In genomic region chr19:7636691-7637373, GRCh38 we compare ENCODE assay signal across 8 cellular contexts. TPM values are rescaled to one million over a fixed set of nuclear protein-coding genes. Genes with fewer than 3 reads are reported as not detected.
DNase-seq lines count a peak whose midpoint lies in the region; ATAC-seq and TF ChIP-seq lines count a peak whose summit lies in the region.

Gene STXBP2, plus strand, starts transcription at chr19:7637110. Its CDS starts 40 bp downstream, at chr19:7637150.

- POLR2A ChIA-PET in SK-N-SH (lab: Yijun Ruan, JAX), result no interaction called here
- POLR2A ChIA-PET in OCI-LY7 (lab: Charles Lee), result no interaction called here

- H3K9me3 Mint-ChIP-seq in activated T-cell treated with anti-CD3 and anti-CD28 coated beads, Interleukin-2, amount 50 U/mL, for 72 hours, result peaks cover 4% of the 10 kb centered on the region in 2 donors

- TF ChIP-seq POLR2A in transverse colon (IDR thresholded peaks at IDR 0.05), result peak; percentile 81

- WGBS in SK-N-SH (ENCODE audit: low lambda C conversion rate), result 6% methylated on average over 15 of the region's 61 CpGs
- WGBS in transverse colon (ENCODE audit: low coverage in 1 of 2), 2 donors, result 10% methylated on average over 26 of the region's 61 CpGs; no CpG with 5 or more reads in 1 of the 2 donors

- H3K9ac ChIP-seq in SK-N-SH, result no peak within 1 kb of the TSS

- peak within 1 kb of the TSS; percentile 85 to 86 for H3K4me3 Mint-ChIP-seq in activated T-cell treated with anti-CD3 and anti-CD28 coated beads, Interleukin-2, amount 50 U/mL, for 72 hours

- no peak for TF ChIP-seq CTCF in SK-N-SH (IDR thresholded peaks at IDR 0.05)
- no peak for TF ChIP-seq CTCF in OCI-LY7 (conservative IDR thresholded peaks at IDR 0.05; ENCODE audit: low read length)
- no peak for TF ChIP-seq CTCF in fibroblast of villous mesenchyme (IDR thresholded peaks at IDR 0.05; ENCODE audit: insufficient read depth, low read depth, low read length)
- no peak for TF ChIP-seq CTCF in osteoblast (IDR thresholded peaks at IDR 0.05; ENCODE audit: extremely low read depth, low read depth, low read length)
- TF ChIP-seq CTCF in transverse colon (IDR thresholded peaks at IDR 0.05), result peak; percentile 13 to 75 (median 28)

- BruUV-seq in OCI-LY7 (replicated peaks; lab: Mats Ljungman, UMichigan), result no TSS peak

- TF ChIP-seq RAD21 in SK-N-SH (IDR thresholded peaks at IDR 0.05; ENCODE audit: low read length), result no peak

- peaks cover 0 to 4% of the 10 kb centered on the region in 2 experiments; a peak in 1 of 4 replicates for H3K4me1 ChIP-seq in SK-N-SH (ENCODE audit: control insufficient read depth in 1 of 2, insufficient read depth in 2 of 2, low read depth in 1 of 2, low read length in 1 of 2)
- H3K4me1 ChIP-seq in OCI-LY7 (ENCODE audit: insufficient read depth, low read length, poor library complexity, severe bottlenecking), result peaks cover 15% of the 10 kb centered on the region
- no peaks in the 10 kb centered on the region for H3K4me1 ChIP-seq in osteoblast (ENCODE audit: insufficient read depth, low read length)
- H3K4me1 ChIP-seq in transverse colon, result peaks cover 0 to 8% (median 5%) of the 10 kb centered on the region in 4 donors

- no peak for TF ChIP-seq EP300 in SK-N-SH (IDR thresholded peaks at IDR 0.05; ENCODE audit: borderline replicate concordance in 1 of 2, low read depth in 1 of 2, low read length in 1 of 2)
- TF ChIP-seq EP300 in transverse colon (IDR thresholded peaks at IDR 0.05; ENCODE audit: low read depth), result no peak

- peaks cover 7 to 8% of the 10 kb centered on the region in 2 donors for H3K36me3 Mint-ChIP-seq in activated T-cell treated with anti-CD3 and anti-CD28 coated beads, Interleukin-2, amount 50 U/mL, for 72 hours (ENCODE audit: insufficient read depth in 2 of 2)

- H4K20me1 ChIP-seq in SK-N-SH (ENCODE audit: insufficient read depth), result no peaks in the 10 kb centered on the region
- no peaks in the 10 kb centered on the region for H4K20me1 ChIP-seq in OCI-LY7 (ENCODE audit: insufficient read depth, low read length)
- H4K20me1 ChIP-seq in osteoblast (ENCODE audit: insufficient read depth, low read length), result no peaks in the 10 kb centered on the region

- H3K27ac Mint-ChIP-seq in activated T-cell treated with anti-CD3 and anti-CD28 coated beads, Interleukin-2, amount 50 U/mL, for 72 hours, result peak within 1 kb of the TSS; percentile 85

- DNase-seq in SK-N-SH (peak; percentile 73), OCI-LY7 (ENCODE audit: low spot score) (peak; percentile 91), fibroblast of villous mesenchyme (ENCODE audit: low read depth) (peak; percentile 48), osteoblast (ENCODE audit: insufficient read length, low spot score, missing footprints) (peak; percentile 86), transverse colon (peak; percentile 93)
- DNase-seq in activated T-cell treated with anti-CD3 and anti-CD28 coated beads, Interleukin-2, amount 50 U/mL, for 72 hours, result peak; percentile 91 to 96

- H2AFZ ChIP-seq in SK-N-SH (ENCODE audit: low read depth) (no peak within 1 kb of the TSS), OCI-LY7 (ENCODE audit: low read length) (peak within 1 kb of the TSS; percentile 45; the same call in 1 of the 2 replicates), osteoblast (ENCODE audit: low read length) (no peak within 1 kb of the TSS)

- H3K4me3 ChIP-seq in SK-N-SH (ENCODE audit: low read depth in 2 of 2, low read length in 1 of 2) (peak within 1 kb of the TSS in 1 of 2 experiments; percentile 21; a peak in 1 of 4 replicates), OCI-LY7 (ENCODE audit: low read depth, low read length, poor library complexity, severe bottlenecking) (peak within 1 kb of the TSS; percentile 98), fibroblast of villous mesenchyme (ENCODE audit: low read depth, low read length) (peak within 1 kb of the TSS; percentile 74), osteoblast (ENCODE audit: insufficient read depth, low read length) (peak within 1 kb of the TSS; percentile 20), transverse colon (peak within 1 kb of the TSS; percentile 49 to 80 (median 66))

- no peaks in the 10 kb centered on the region for H3K27me3 Mint-ChIP-seq in activated T-cell treated with anti-CD3 and anti-CD28 coated beads, Interleukin-2, amount 50 U/mL, for 72 hours (ENCODE audit: low read depth)

- H3K9me2 ChIP-seq in SK-N-SH (no peaks in the 10 kb centered on the region), OCI-LY7 (ENCODE audit: insufficient read depth, low read length) (no peaks in the 10 kb centered on the region)

- H3F3A ChIP-seq in SK-N-SH (replicated peaks; ENCODE audit: insufficient read depth), result peaks cover 4% of the 10 kb centered on the region

- no peak within 1 kb of the TSS for H3K4me2 ChIP-seq in SK-N-SH
- peak within 1 kb of the TSS; percentile 91 for H3K4me2 ChIP-seq in OCI-LY7 (ENCODE audit: low read length)
- H3K4me2 ChIP-seq in osteoblast (ENCODE audit: insufficient read depth, low read length), result no peak within 1 kb of the TSS

- ATAC-seq in SK-N-SH treated with all-trans-retinoic acid at 6 μM for 48 hours (no peak; the same call in 1 of the 3 replicates), HG03565 (IDR thresholded peaks at IDR 0.05; ENCODE audit: unreplicated experiment) (peak; percentile 50)
- ATAC-seq in activated T-cell treated with anti-CD3 and anti-CD28 coated beads, Interleukin-2, amount 50 U/mL, for 72 hours (replicated peaks in 1 of 2), result peak; percentile 97 to 98

- CTCF ChIA-PET in SK-N-SH (lab: Yijun Ruan, JAX) (interaction anchor here (1.2 to 2.7 kb wide), 4 partner anchors 15 to 163 kb away, joined by 3 to 14 read pairs (median 8); partner anchors contain the start of gene TRAPPC5), OCI-LY7 (lab: Charles Lee; ENCODE audit: unreplicated experiment) (no interaction called here)

- H3K36me3 ChIP-seq in SK-N-SH (replicated peaks in 1 of 2; ENCODE audit: control insufficient read depth in 1 of 2, insufficient read depth in 2 of 2, low read length in 1 of 2), result no peaks in the 10 kb centered on the region
- peaks cover 9% of the 10 kb centered on the region; the same call in 1 of the 2 replicates for H3K36me3 ChIP-seq in OCI-LY7 (ENCODE audit: insufficient read depth, low read length)
- no peaks in the 10 kb centered on the region for H3K36me3 ChIP-seq in osteoblast (ENCODE audit: insufficient read depth, low read length)
- no peaks in the 10 kb centered on the region for H3K36me3 ChIP-seq in transverse colon

- intact Hi-C loops in OCI-LY7 (cut with micrococcal nuclease; ENCODE audit: unreplicated experiment) (no loop called here), transverse colon (cut with DNase I; ENCODE audit: low total_unique reads) (no loop called here)

- H3K79me2 ChIP-seq in SK-N-SH (ENCODE audit: insufficient read depth), result no peaks in the 10 kb centered on the region
- H3K79me2 ChIP-seq in OCI-LY7 (ENCODE audit: insufficient read depth, low read depth, low read length), result no peaks in the 10 kb centered on the region; the same call in 1 of the 2 replicates
- no peaks in the 10 kb centered on the region for H3K79me2 ChIP-seq in osteoblast (ENCODE audit: insufficient read depth, low read length)

- in situ Hi-C loops in transverse colon (cut with MboI; ENCODE audit: low pct_ligation_motif_present in 1 of 4, low pct_unique_long_range_greater_than_20kb in 1 of 4, low sequenced_read_pairs in 3 of 4), result no loop called here

- H3K27ac ChIP-seq in SK-N-SH (ENCODE audit: low read depth in 2 of 2, low read length in 1 of 2) (no peak within 1 kb of the TSS), OCI-LY7 (ENCODE audit: low read depth, low read length, poor library complexity, severe bottlenecking) (no peak within 1 kb of the TSS), osteoblast (ENCODE audit: low read depth, low read length) (no peak within 1 kb of the TSS), transverse colon (peak within 1 kb of the TSS; percentile 83 to 93 (median 88))

- peaks cover 34% of the 10 kb centered on the region for H3K4me1 Mint-ChIP-seq in activated T-cell treated with anti-CD3 and anti-CD28 coated beads, Interleukin-2, amount 50 U/mL, for 72 hours (ENCODE audit: low read depth)

- H3K9me3 ChIP-seq in SK-N-SH (no peaks in the 10 kb centered on the region), OCI-LY7 (ENCODE audit: low read length) (no peaks in the 10 kb centered on the region), osteoblast (ENCODE audit: low read depth, low read length) (no peaks in the 10 kb centered on the region), transverse colon (no peaks in the 10 kb centered on the region)

- H3K27me3 ChIP-seq in SK-N-SH (ENCODE audit: insufficient read depth) (peaks cover 37% of the 10 kb centered on the region), osteoblast (ENCODE audit: insufficient read depth, low read length) (peaks cover 9% of the 10 kb centered on the region), transverse colon (peaks cover 11% of the 10 kb centered on the region)

TF ChIP-seq in SK-N-SH, 30 proteins besides CTCF, POLR2A, EP300 and RAD21 (continues in another document):
- TF ChIP-seq GABPA (IDR thresholded peaks at IDR 0.05; ENCODE audit: low read depth) (no peak), PBX3 (IDR thresholded peaks at IDR 0.05) (no peak)

TF ChIP-seq in SK-N-SH treated with all-trans-retinoic acid at 6 μM for 48 hours, 23 proteins besides CTCF, POLR2A, EP300 and RAD21:
- TF ChIP-seq ZFP3 (CRISPR knock-in tag; IDR thresholded peaks at IDR 0.05), result no peak
- no peak for TF ChIP-seq CSRNP3 (CRISPR knock-in tag; IDR thresholded peaks at IDR 0.05)
- no peak for TF ChIP-seq SNAI2 (CRISPR knock-in tag; IDR thresholded peaks at IDR 0.05)

RNA-seq across cellular contexts. Expression of gene STXBP2, which starts in this region (rescaled TPM):
- 1.3 and 4.7 TPM in 2 replicates for polyA plus RNA-seq in SK-N-SH (2012; rRNA removed)
- 0.81 and 1.4 TPM in 2 replicates for polyA plus RNA-seq in SK-N-SH (2012; cell fraction: cytosol; rRNA removed)
- 7.6 and 9.1 TPM in 2 replicates for polyA plus RNA-seq in SK-N-SH (2012; cell fraction: nucleus; rRNA removed)
- total RNA-seq in OCI-LY7 (2014; rRNA removed; shearing (Covaris generic)), result 27.7 and 43.0 TPM in 2 replicates
- total RNA-seq in OCI-LY7 (2022), result 121 and 138 TPM in 2 replicates
- 100 to 1,000 TPM; 132 TPM for total RNA-seq in activated T-cell treated with anti-CD3 and anti-CD28 coated beads, Interleukin-2, amount 50 U/mL, for 72 hours
- 4.2 and 9.9 TPM in 2 replicates for total RNA-seq in fibroblast of villous mesenchyme
- total RNA-seq in osteoblast, result 1.2 and 3.3 TPM in 2 replicates
- 100 to 1,000 TPM; 132 to 303 (median 205) TPM for total RNA-seq in transverse colon

Comparison
In these comparisons a context has a peak if more than half of its experiments do, and no peak if none do; other contexts are left out.
1. H3K27ac ChIP-seq: peak in transverse colon (4 of 4); none in SK-N-SH (0 of 2), OCI-LY7 (single experiment) and osteoblast (single experiment).
2. CTCF ChIP-seq: peak in transverse colon (5 of 5); none in SK-N-SH (single experiment), OCI-LY7 (single experiment), fibroblast of villous mesenchyme (single experiment) and osteoblast (single experiment).
3. Peak in every context shown above with its lines, with median percentiles within 50 percentile points of each other: DNase-seq.